ENCODE assay signal across 8 cellular contexts in the genomic region with DNA sequence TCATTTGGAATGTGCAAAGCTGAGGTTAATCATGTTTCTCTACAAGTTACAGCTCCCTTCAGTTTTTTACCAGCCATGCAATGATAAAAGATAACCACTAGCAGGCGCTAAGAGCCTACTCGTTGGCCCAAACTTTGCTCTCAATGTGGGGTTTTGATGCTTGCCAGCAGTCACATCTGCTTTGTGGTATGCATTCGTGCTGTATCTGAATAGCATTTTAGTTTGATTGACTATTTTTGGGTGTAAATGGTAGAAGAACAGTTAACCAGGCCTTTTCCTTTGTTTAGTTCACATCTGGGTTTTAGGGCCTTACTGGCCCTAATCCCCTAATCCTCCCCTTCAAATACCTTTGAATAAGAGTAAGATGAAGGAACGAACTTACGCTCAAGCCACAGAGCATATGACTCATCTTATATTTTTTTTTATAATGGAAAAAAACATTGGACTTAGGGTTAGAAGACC. TPM values are rescaled to one million over a fixed set of nuclear protein-coding genes. Genes with fewer than 3 reads are reported as not detected.
DNase-seq lines count a peak whose midpoint lies in the region; ATAC-seq and TF ChIP-seq lines count a peak whose summit lies in the region.

No MANE protein-coding gene starts in this region.

- TF ChIP-seq CTCF in right lobe of liver (IDR thresholded peaks at IDR 0.05), result peak; percentile 96

- 34% methylated on average over 5 of the region's 5 CpGs for WGBS in right lobe of liver (ENCODE audit: insufficient coverage, low coverage, low lambda C conversion rate, missing lambda C conversion rate)

- H3K4me3 ChIP-seq in right lobe of liver, result no peak overlapping the region

- no peak for TF ChIP-seq POLR2A in right lobe of liver (IDR thresholded peaks at IDR 0.05)

- peaks cover 0 to 10% (median 0%) of the 10 kb centered on the region in 4 donors for H3K4me1 ChIP-seq in right lobe of liver

- peak; percentile 50 for ATAC-seq in GM21619 (IDR thresholded peaks at IDR 0.05; ENCODE audit: unreplicated experiment)
- ATAC-seq in right lobe of liver, result peak; percentile 82 to 91 (median 86)
- no peak for ATAC-seq in GM18867 (IDR thresholded peaks at IDR 0.05; ENCODE audit: unreplicated experiment)

- H3K9me3 ChIP-seq in right lobe of liver, result no peaks in the 10 kb centered on the region

- DNase-seq in DMS53 treated with DMSO at 0.1 percent for 48 hours (lab: John Stamatoyannopoulos, UW; ENCODE audit: unreplicated experiment), result peak; percentile 47
- peak; percentile 44 for DNase-seq in NCI-H128 (lab: John Stamatoyannopoulos, UW; ENCODE audit: unreplicated experiment)
- peak; percentile 51 for DNase-seq in SKM-1 treated with dmso at 0.1 percent for 144 hours (lab: John Stamatoyannopoulos, UW; ENCODE audit: unreplicated experiment)
- peak; percentile 46 for DNase-seq in cerebellum (ENCODE audit: low spot score)
- no peak for DNase-seq in right lobe of liver
- peak; percentile 93 for DNase-seq in superior temporal gyrus (ENCODE audit: extremely low spot score)

- H3K36me3 ChIP-seq in right lobe of liver, result no peaks in the 10 kb centered on the region

- intact Hi-C loops in right lobe of liver (cut with DNase I), result loop anchor here in 1 of 2 donors (10.0 kb wide), 1 partner anchor 401 kb away; no protein-coding TSS in a partner anchor

- peaks cover 0 to 8% of the 10 kb centered on the region in 2 donors for H3K27me3 ChIP-seq in right lobe of liver

- no peak overlapping the region for H3K27ac ChIP-seq in right lobe of liver

RNA-seq across cellular contexts. Expression of a gene that starts 4.4 kb away (rescaled TPM):
- total RNA-seq in cerebellum (39.6 TPM), right lobe of liver (1 to 10 TPM in 5 of 6 experiments, under 1 TPM in 1; 0.97 to 5.0 (median 1.5) TPM)

RNA-seq across cellular contexts. Expression of a gene that starts 56.7 kb away (rescaled TPM):
- 68.2 TPM for total RNA-seq in cerebellum
- 10 to 100 TPM; 14.1 to 29.1 (median 21.3) TPM for total RNA-seq in right lobe of liver

Comparison
In these comparisons a context has a peak if more than half of its experiments do, and no peak if none do; other contexts are left out.
1. DNase-seq: peak in DMS53 treated with DMSO at 0.1 percent for 48 hours (single experiment), NCI-H128 (single experiment), SKM-1 treated with dmso at 0.1 percent for 144 hours (single experiment), cerebellum (single experiment) and superior temporal gyrus (single experiment); none in right lobe of liver (0 of 3).